14 cellular contexts compared by ENCODE assay signal in the genomic region with DNA sequence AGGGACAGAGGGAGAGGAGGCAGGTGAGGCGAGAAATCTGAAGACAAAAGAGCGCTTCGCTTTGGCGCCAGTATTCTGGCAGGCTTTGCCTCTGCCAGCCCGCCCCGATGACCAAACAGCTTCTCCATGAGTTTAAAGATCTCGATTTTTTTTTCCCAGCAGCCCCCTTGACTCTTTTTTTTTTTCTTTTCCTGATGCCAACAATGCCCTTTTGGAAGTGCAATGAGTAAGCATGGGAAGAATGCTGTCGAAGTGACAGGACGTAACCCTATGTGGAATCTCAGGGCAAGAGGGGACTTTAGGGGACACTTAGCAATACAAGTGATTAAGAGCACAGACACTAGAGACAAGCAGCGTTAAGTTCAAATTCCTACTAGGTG.
DNase-seq lines count a peak whose midpoint lies in the region; ATAC-seq, FAIRE-seq and TF ChIP-seq lines count a peak whose summit lies in the region.
"Had no signal": no experiment of that assay in that cellular context is flagged by ENCODE, and none has a peak within 500 bp of the region (broad histone marks: within the 10 kb centered on the region; RNA-seq: fewer than 3 reads in every experiment).

No MANE protein-coding gene starts in this region.

- POLR2A ChIA-PET in activated CD4-positive, alpha-beta T cell treated with anti-CD3 and anti-CD28 coated beads for 36 hours (lab: Charles Lee), result interaction anchor here (0.7 kb wide), 1 partner anchor 17 kb away, joined by 3 read pairs; no protein-coding TSS in a partner anchor
- POLR2A ChIA-PET in activated CD4-positive, alpha-beta T cell treated with anti-CD3 and anti-CD28 coated beads, Interleukin-2, amount 10 ng/mL, durations not matched to agents 7 days and 5 days (lab: Charles Lee), result no interaction called here

- ATAC-seq in activated CD4-positive, alpha-beta T cell treated with anti-CD3 and anti-CD28 coated beads for 36 hours, result no peak
- no peak for ATAC-seq in GM18858 (IDR thresholded peaks at IDR 0.05; ENCODE audit: unreplicated experiment)
- ATAC-seq: gastroesophageal sphincter had no signal

- H3K27ac Mint-ChIP-seq in activated CD4-positive, alpha-beta T cell treated with anti-CD3 and anti-CD28 coated beads for 36 hours, result no peak overlapping the region
- no peak overlapping the region for H3K27ac Mint-ChIP-seq in activated CD4-positive, alpha-beta T cell treated with anti-CD3 and anti-CD28 coated beads, Interleukin-2, amount 10 ng/mL, durations not matched to agents 7 days and 5 days

- H3K36me3 Mint-ChIP-seq in activated CD4-positive, alpha-beta T cell treated with anti-CD3 and anti-CD28 coated beads for 36 hours (ENCODE audit: low read depth), result no peaks in the 10 kb centered on the region
- H3K36me3 Mint-ChIP-seq in activated CD4-positive, alpha-beta T cell treated with anti-CD3 and anti-CD28 coated beads, Interleukin-2, amount 10 ng/mL, durations not matched to agents 7 days and 5 days (ENCODE audit: low read depth), result no peaks in the 10 kb centered on the region

- H3K4me3 ChIP-seq in dorsolateral prefrontal cortex (peak overlapping the region in 53 of 59 donors; percentile 38 to 71 (median 59)), kidney (ENCODE audit: low read length in 2 of 2) (peak overlapping the region; percentile 20 to 46), subcutaneous abdominal adipose tissue (ENCODE audit: low read depth in 1 of 5, low read length in 5 of 5) (peak overlapping the region; percentile 42 to 75 (median 69))

- peak overlapping the region; percentile 35 for H3K4me3 Mint-ChIP-seq in activated CD4-positive, alpha-beta T cell treated with anti-CD3 and anti-CD28 coated beads for 36 hours
- no peak overlapping the region for H3K4me3 Mint-ChIP-seq in activated CD4-positive, alpha-beta T cell treated with anti-CD3 and anti-CD28 coated beads, Interleukin-2, amount 10 ng/mL, durations not matched to agents 7 days and 5 days

- H3K4me1 ChIP-seq in kidney (ENCODE audit: control insufficient read depth in 1 of 2, insufficient read depth in 1 of 2, low read depth in 1 of 2, low read length in 2 of 2) (no peaks in the 10 kb centered on the region), subcutaneous abdominal adipose tissue (ENCODE audit: control insufficient read depth in 5 of 5, insufficient read depth in 5 of 5, low read length in 5 of 5) (peaks cover 0 to 35% (median 18%) of the 10 kb centered on the region in 5 donors)
- H3K4me1 ChIP-seq: upper lobe of right lung had no signal

- H3K27ac ChIP-seq in dorsolateral prefrontal cortex (peak overlapping the region in 1 of 59 donors; percentile 7), kidney (ENCODE audit: low read depth in 2 of 2, low read length in 2 of 2) (no peak overlapping the region), subcutaneous abdominal adipose tissue (ENCODE audit: low read depth, low read length) (no peak overlapping the region)
- H3K27ac ChIP-seq: gastroesophageal sphincter, upper lobe of right lung had no signal

- H3K9ac ChIP-seq in kidney (ENCODE audit: low read length in 2 of 2) (no peak overlapping the region), subcutaneous abdominal adipose tissue (ENCODE audit: low read length in 5 of 5) (peak overlapping the region in 1 of 5 donors; percentile 39)

- H3K9me3 ChIP-seq in kidney (ENCODE audit: control insufficient read depth in 1 of 2, low read length in 2 of 2) (peaks cover 0 to 2% of the 10 kb centered on the region in 2 donors), subcutaneous abdominal adipose tissue (ENCODE audit: control insufficient read depth in 5 of 5, low read length in 5 of 5) (peaks cover 0 to 5% (median 2%) of the 10 kb centered on the region in 5 donors)
- H3K9me3 ChIP-seq: upper lobe of right lung had no signal

- no peaks in the 10 kb centered on the region for H3K36me3 ChIP-seq in kidney (ENCODE audit: control insufficient read depth in 1 of 2, insufficient read depth in 2 of 2, low read length in 2 of 2)
- H3K36me3 ChIP-seq in subcutaneous abdominal adipose tissue (ENCODE audit: control insufficient read depth in 5 of 5, insufficient read depth in 5 of 5, low read length in 5 of 5), result no peaks in the 10 kb centered on the region
- H3K36me3 ChIP-seq: gastroesophageal sphincter, upper lobe of right lung had no signal

- peaks cover 8% of the 10 kb centered on the region for H3K4me1 Mint-ChIP-seq in activated CD4-positive, alpha-beta T cell treated with anti-CD3 and anti-CD28 coated beads for 36 hours
- no peaks in the 10 kb centered on the region for H3K4me1 Mint-ChIP-seq in activated CD4-positive, alpha-beta T cell treated with anti-CD3 and anti-CD28 coated beads, Interleukin-2, amount 10 ng/mL, durations not matched to agents 7 days and 5 days

- DNase-seq in activated CD4-positive, alpha-beta T cell treated with anti-CD3 and anti-CD28 coated beads for 36 hours, result no peak
- DNase-seq in activated CD4-positive, alpha-beta T cell treated with anti-CD3 and anti-CD28 coated beads, Interleukin-2, amount 10 ng/mL, durations not matched to agents 7 days and 5 days, result no peak
- no peak for DNase-seq in dorsolateral prefrontal cortex
- DNase-seq in kidney, result no peak
- DNase-seq in NCI-H1417 treated with DMSO at 0.1 percent for 48 hours (lab: John Stamatoyannopoulos, UW), result no peak
- DNase-seq in GM19239 (ENCODE audit: insufficient read length, low spot score), result no peak
- DNase-seq: activated CD4-positive, alpha-beta T cell treated with anti-CD3 and anti-CD28 coated beads, Interleukin-2, amount 50 U/mL, for 1 hour; activated naive CD4-positive, alpha-beta T cell; MV-4-11 had no signal

- CTCF ChIA-PET in activated CD4-positive, alpha-beta T cell treated with anti-CD3 and anti-CD28 coated beads for 36 hours (lab: Charles Lee), result no interaction called here
- CTCF ChIA-PET in activated CD4-positive, alpha-beta T cell treated with anti-CD3 and anti-CD28 coated beads, Interleukin-2, amount 10 ng/mL, durations not matched to agents 7 days and 5 days (lab: Charles Lee), result interaction anchor here (0.6 kb wide), 1 partner anchor 584 kb away, joined by 3 read pairs; no protein-coding TSS in a partner anchor

- H3K27me3 ChIP-seq in dorsolateral prefrontal cortex (peaks cover 0 to 59% (median 12%) of the 10 kb centered on the region in 45 donors), subcutaneous abdominal adipose tissue (ENCODE audit: control insufficient read depth in 5 of 5, insufficient read depth in 4 of 5, low read length in 5 of 5) (peaks cover 0 to 20% (median 13%) of the 10 kb centered on the region in 5 donors)

- H3K9me3 Mint-ChIP-seq in activated CD4-positive, alpha-beta T cell treated with anti-CD3 and anti-CD28 coated beads for 36 hours (ENCODE audit: low read depth), result no peaks in the 10 kb centered on the region
- H3K9me3 Mint-ChIP-seq in activated CD4-positive, alpha-beta T cell treated with anti-CD3 and anti-CD28 coated beads, Interleukin-2, amount 10 ng/mL, durations not matched to agents 7 days and 5 days, result no peaks in the 10 kb centered on the region

- TF ChIP-seq CTCF in dorsolateral prefrontal cortex (IDR thresholded peaks at IDR 0.05 in 54 of 56, conservative IDR thresholded peaks at IDR 0.05 in 2 of 56; ENCODE audit: low read depth in 1 of 56, partially characterized antibody in 56 of 56), result no peak
- TF ChIP-seq CTCF in kidney (IDR thresholded peaks at IDR 0.05; ENCODE audit: borderline replicate concordance, extremely low read depth, insufficient read depth), result no peak

- intact Hi-C loops in activated CD4-positive, alpha-beta T cell treated with anti-CD3 and anti-CD28 coated beads for 36 hours (cut with DNase I, micrococcal nuclease), result no loop called here
- intact Hi-C loops in dorsolateral prefrontal cortex (cut with DNase I) (no loop called here), kidney (cut with DNase I) (no loop called here)

- peaks cover 37% of the 10 kb centered on the region for H3K27me3 Mint-ChIP-seq in activated CD4-positive, alpha-beta T cell treated with anti-CD3 and anti-CD28 coated beads for 36 hours
- peaks cover 36% of the 10 kb centered on the region for H3K27me3 Mint-ChIP-seq in activated CD4-positive, alpha-beta T cell treated with anti-CD3 and anti-CD28 coated beads, Interleukin-2, amount 10 ng/mL, durations not matched to agents 7 days and 5 days

- FAIRE-seq in kidney (lab: Jason Lieb, UNC) (no peak), GM19239 (lab: Jason Lieb, UNC) (no peak)
- FAIRE-seq: colon had no signal
